Comparison of ENCODE assay signal across 8 cellular contexts in the genomic region with DNA sequence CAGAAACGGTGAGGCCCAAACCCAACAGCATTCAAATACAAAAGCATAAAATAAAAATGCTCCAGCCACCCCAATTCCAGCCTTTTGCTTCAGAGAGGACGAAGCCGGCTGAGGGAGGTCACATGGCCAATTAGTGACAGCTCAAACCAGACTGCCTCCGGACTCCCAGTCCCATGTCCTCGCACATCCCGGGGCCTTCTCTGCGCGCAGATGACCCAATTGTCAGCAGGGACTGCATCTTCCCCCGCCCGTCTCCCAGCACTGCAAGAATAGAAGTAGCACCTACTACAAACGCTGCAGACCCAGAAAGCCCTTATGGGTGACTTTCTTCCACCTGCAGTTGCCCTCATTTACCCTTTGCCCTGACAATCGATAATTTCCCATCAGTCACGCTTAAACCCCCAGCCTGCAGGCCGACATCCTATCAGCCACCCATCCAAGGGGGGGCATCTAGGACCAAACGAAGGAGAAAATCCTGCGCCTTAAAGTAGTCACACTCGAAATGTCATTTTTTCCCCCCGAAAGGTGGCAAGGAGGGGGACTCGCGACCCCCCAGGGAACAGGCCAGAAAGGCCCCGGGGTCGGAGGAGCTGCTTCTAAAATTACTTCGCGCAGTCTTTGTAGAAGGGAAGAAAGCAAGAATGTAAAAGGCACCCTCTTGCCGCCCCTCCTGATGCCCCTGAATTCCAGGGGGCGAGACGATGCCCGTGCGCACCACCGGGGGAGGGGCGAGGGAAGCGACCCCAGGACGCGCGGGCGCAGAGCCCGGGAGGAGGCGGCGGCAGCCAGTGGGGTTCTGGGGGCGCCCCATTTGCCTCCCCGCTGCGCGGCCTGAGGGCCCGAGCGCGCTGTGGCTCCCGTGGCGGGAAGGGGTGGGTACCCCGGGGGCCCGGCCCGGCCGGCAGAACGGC. TPM values are rescaled to one million over a fixed set of nuclear protein-coding genes. Genes with fewer than 3 reads are reported as not detected.
DNase-seq lines count a peak whose midpoint lies in the region; ATAC-seq and TF ChIP-seq lines count a peak whose summit lies in the region.

No MANE protein-coding gene starts in this region.

- H3K36me3 Mint-ChIP-seq in type B pancreatic cell, result peaks cover 11% of the 10 kb centered on the region

- peak overlapping the region in 2 of 4 donors; percentile 44 to 63 for H3K27ac ChIP-seq in esophagus muscularis mucosa (replicated peaks in 1 of 4)
- no peak overlapping the region for H3K27ac ChIP-seq in muscle layer of duodenum (ENCODE audit: low read length)

- peaks cover 13 to 32% (median 24%) of the 10 kb centered on the region in 4 donors for H3K4me1 ChIP-seq in esophagus muscularis mucosa
- peaks cover 3 to 15% of the 10 kb centered on the region in 2 donors for H3K4me1 ChIP-seq in muscle layer of duodenum (ENCODE audit: control insufficient read depth in 1 of 2, insufficient read depth in 2 of 2, low read length in 2 of 2)

- ATAC-seq in GM19043 (IDR thresholded peaks at IDR 0.05; ENCODE audit: low read depth, unreplicated experiment) (peak; percentile 30), GM21529 (IDR thresholded peaks at IDR 0.05; ENCODE audit: unreplicated experiment) (no peak)

- H3K9me3 Mint-ChIP-seq in type B pancreatic cell, result no peaks in the 10 kb centered on the region

- H3K4me3 ChIP-seq in AG09309 (ENCODE audit: control insufficient read depth, low read depth, low read length) (peak overlapping the region; percentile 72), esophagus muscularis mucosa (peak overlapping the region; percentile 84 to 93 (median 90)), muscle layer of duodenum (ENCODE audit: low read depth in 1 of 2, low read length in 2 of 2) (peak overlapping the region; percentile 88 to 93)

- 5% methylated on average over 39 of the region's 53 CpGs for WGBS in esophagus muscularis mucosa

- no peaks in the 10 kb centered on the region for H3K9me3 ChIP-seq in esophagus muscularis mucosa
- no peaks in the 10 kb centered on the region for H3K9me3 ChIP-seq in muscle layer of duodenum (ENCODE audit: control insufficient read depth in 1 of 2, low read length in 2 of 2)

- H3K4me1 Mint-ChIP-seq in type B pancreatic cell (ENCODE audit: unreplicated experiment), result peaks cover 28% of the 10 kb centered on the region

- peak overlapping the region; percentile 96 for H3K4me3 Mint-ChIP-seq in type B pancreatic cell

- H3K27me3 Mint-ChIP-seq in type B pancreatic cell, result peaks cover 33% of the 10 kb centered on the region

- TF ChIP-seq CTCF in AG09309 (IDR thresholded peaks at IDR 0.05; ENCODE audit: control insufficient read depth, insufficient read depth, low read depth, low read length, missing control alignments) (no peak), esophagus muscularis mucosa (IDR thresholded peaks at IDR 0.05) (no peak), type B pancreatic cell (conservative IDR thresholded peaks at IDR 0.05) (no peak)

- no peak for TF ChIP-seq EP300 in esophagus muscularis mucosa (IDR thresholded peaks at IDR 0.05)

- DNase-seq in AG09309 (ENCODE audit: low read depth), result no peak
- peak; percentile 75 for DNase-seq in NCI-H146 (lab: John Stamatoyannopoulos, UW)
- peak; percentile 62 for DNase-seq in activated CD8-positive, alpha-beta memory T cell treated with anti-CD3 and anti-CD28 coated beads, Interleukin-2, amount 50 U/mL, for 48 hours
- no peak for DNase-seq in esophagus muscularis mucosa (ENCODE audit: extremely low spot score)
- DNase-seq in type B pancreatic cell (ENCODE audit: extremely low spot score, unreplicated experiment), result no peak

- no peaks in the 10 kb centered on the region for H3K36me3 ChIP-seq in esophagus muscularis mucosa
- no peaks in the 10 kb centered on the region for H3K36me3 ChIP-seq in muscle layer of duodenum (ENCODE audit: control insufficient read depth in 1 of 2, insufficient read depth in 2 of 2, low read length in 2 of 2)

- no peak for TF ChIP-seq POLR2A in esophagus muscularis mucosa (IDR thresholded peaks at IDR 0.05; ENCODE audit: low read depth)

- intact Hi-C loops in esophagus muscularis mucosa (cut with DNase I), result no loop called here

- H3K27ac Mint-ChIP-seq in type B pancreatic cell, result peak overlapping the region; percentile 84

- H3K27me3 ChIP-seq in esophagus muscularis mucosa (no peaks in the 10 kb centered on the region), muscle layer of duodenum (ENCODE audit: low read depth, low read length) (no peaks in the 10 kb centered on the region)

RNA-seq across cellular contexts. Expression of gene SLC23A2, which starts 0.8 kb away (rescaled TPM):
- total RNA-seq in esophagus muscularis mucosa (10 to 100 TPM in 3 of 4 donors, 1 to 10 TPM in 1; 8.7 to 16.0 (median 12.2) TPM), type B pancreatic cell (ENCODE audit: low replicate concordance) (16.4 and 19.6 TPM in 2 replicates)

Comparison
In these comparisons a context has a peak if more than half of its experiments do, and no peak if none do; other contexts are left out.
1. DNase-seq: peak in NCI-H146 (single experiment) and activated CD8-positive, alpha-beta memory T cell treated with anti-CD3 and anti-CD28 coated beads, Interleukin-2, amount 50 U/mL, for 48 hours (single experiment); none in AG09309 (single experiment), esophagus muscularis mucosa (single experiment) and type B pancreatic cell (single experiment).
2. Peak in every context shown above with its lines, with median percentiles within 50 percentile points of each other: H3K4me3 ChIP-seq.